Comparison of ENCODE assay signal across 7 cellular contexts in the genomic region with DNA sequence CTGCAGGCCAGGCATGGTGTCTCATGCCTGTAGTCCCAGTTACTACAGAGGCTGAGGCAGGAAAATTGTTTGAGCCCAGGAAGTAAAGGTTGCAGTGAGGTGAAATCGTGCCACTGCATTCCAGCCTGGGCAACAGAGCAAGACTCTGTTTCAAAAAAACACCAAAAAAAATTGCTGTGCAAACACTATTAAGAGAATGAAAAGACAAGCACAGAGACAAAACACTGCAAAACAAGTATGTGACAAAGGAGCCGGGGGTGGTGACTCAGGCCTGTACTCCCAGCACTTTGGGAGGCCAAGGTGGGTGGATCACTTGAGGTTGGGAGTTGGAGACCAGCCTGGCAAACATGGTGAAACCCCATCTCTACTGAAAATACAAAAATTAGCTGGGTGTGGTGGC. TPM values are rescaled to one million over a fixed set of nuclear protein-coding genes. Genes with fewer than 3 reads are reported as not detected.
A peak's percentile ranks its signal among the peaks of the same experiment; 100 is the strongest.
DNase-seq lines count a peak whose midpoint lies in the region; ATAC-seq and TF ChIP-seq lines count a peak whose summit lies in the region.
"Not testable (repeated sequence)": the region's sequence is repeated elsewhere in the genome, so short reads cannot be mapped to it uniquely, and the experiment has no call there.

No MANE protein-coding gene starts in this region.

- not testable (repeated sequence) for H3K4me3 Mint-ChIP-seq in HFFc6; activated CD8-positive, alpha-beta T cell treated with anti-CD3 and anti-CD28 coated beads for 36 hours; chondrocyte (ENCODE audit: unreplicated experiment); osteocyte (ENCODE audit: unreplicated experiment)

- H3K9me3 ChIP-seq in SJSA1 (replicated peaks): not testable (repeated sequence)

- not testable (repeated sequence) for H3K4me3 ChIP-seq in SJSA1

- not testable (repeated sequence) for TF ChIP-seq CTCF in HFFc6 (IDR thresholded peaks at IDR 0.05); activated CD8-positive, alpha-beta T cell treated with anti-CD3 and anti-CD28 coated beads for 36 hours (IDR thresholded peaks at IDR 0.05); chondrocyte (IDR thresholded peaks at IDR 0.05); foreskin keratinocyte (conservative IDR thresholded peaks at IDR 0.05); osteocyte (IDR thresholded peaks at IDR 0.05)

- H3K27me3 Mint-ChIP-seq in HFFc6 (ENCODE audit: insufficient read depth); activated CD8-positive, alpha-beta T cell treated with anti-CD3 and anti-CD28 coated beads for 36 hours; chondrocyte (ENCODE audit: low read depth); osteocyte (ENCODE audit: unreplicated experiment): not testable (repeated sequence)

- ATAC-seq in activated CD8-positive, alpha-beta T cell treated with anti-CD3 and anti-CD28 coated beads for 36 hours: not testable (repeated sequence)
- ATAC-seq in foreskin keratinocyte: peak; percentile 58

- DNase-seq in Daoy (ENCODE audit: low read depth) (peak; percentile 18), SJSA1 (ENCODE audit: low read depth in 1 of 2, low spot score in 2 of 2) (peak; percentile 32 to 65)
- not testable (repeated sequence) for DNase-seq in HFFc6; chondrocyte (ENCODE audit: low spot score); foreskin keratinocyte; osteocyte (ENCODE audit: extremely low spot score, unreplicated experiment)
- DNase-seq in activated CD8-positive, alpha-beta T cell treated with anti-CD3 and anti-CD28 coated beads for 36 hours: peak; percentile 22

- not testable (repeated sequence) for H3K36me3 ChIP-seq in SJSA1

- H3K27me3 ChIP-seq in SJSA1 (replicated peaks); foreskin keratinocyte: not testable (repeated sequence)

- CTCF ChIA-PET in activated CD8-positive, alpha-beta T cell treated with anti-CD3 and anti-CD28 coated beads for 36 hours (lab: Charles Lee): interaction anchor here (1.1 kb wide), 1 partner anchor 46 kb away, joined by 3 read pairs; no protein-coding TSS in a partner anchor

- not testable (repeated sequence) for H3K9me3 Mint-ChIP-seq in HFFc6; activated CD8-positive, alpha-beta T cell treated with anti-CD3 and anti-CD28 coated beads for 36 hours; chondrocyte (ENCODE audit: low read depth); osteocyte (ENCODE audit: unreplicated experiment)

- not testable (repeated sequence) for H3K27ac ChIP-seq in SJSA1, foreskin keratinocyte

- H3K4me1 Mint-ChIP-seq in HFFc6 (ENCODE audit: low read depth): peaks cover 35% of the 10 kb centered on the region
- peaks cover 35% of the 10 kb centered on the region for H3K4me1 Mint-ChIP-seq in activated CD8-positive, alpha-beta T cell treated with anti-CD3 and anti-CD28 coated beads for 36 hours (ENCODE audit: low read depth)
- peaks cover 45% of the 10 kb centered on the region for H3K4me1 Mint-ChIP-seq in chondrocyte (ENCODE audit: low read depth)
- peaks cover 31% of the 10 kb centered on the region for H3K4me1 Mint-ChIP-seq in osteocyte (ENCODE audit: unreplicated experiment)

- H3K4me1 ChIP-seq in SJSA1 (replicated peaks); foreskin keratinocyte: not testable (repeated sequence)

- H3K36me3 Mint-ChIP-seq in HFFc6 (ENCODE audit: low read depth) (peaks cover 13% of the 10 kb centered on the region), osteocyte (ENCODE audit: unreplicated experiment) (peaks cover 12% of the 10 kb centered on the region)
- peaks cover 11% of the 10 kb centered on the region for H3K36me3 Mint-ChIP-seq in activated CD8-positive, alpha-beta T cell treated with anti-CD3 and anti-CD28 coated beads for 36 hours (ENCODE audit: low read depth)
- H3K36me3 Mint-ChIP-seq in chondrocyte (ENCODE audit: low read depth): not testable (repeated sequence)

- intact Hi-C loops in activated CD8-positive, alpha-beta T cell treated with anti-CD3 and anti-CD28 coated beads for 36 hours (cut with micrococcal nuclease): not testable (repeated sequence)

- H3K27ac Mint-ChIP-seq in HFFc6 (peak overlapping the region; percentile 61), chondrocyte (ENCODE audit: unreplicated experiment) (peak overlapping the region; percentile 66), osteocyte (ENCODE audit: unreplicated experiment) (peak overlapping the region; percentile 50)
- H3K27ac Mint-ChIP-seq in activated CD8-positive, alpha-beta T cell treated with anti-CD3 and anti-CD28 coated beads for 36 hours: not testable (repeated sequence)

- POLR2A ChIA-PET in activated CD8-positive, alpha-beta T cell treated with anti-CD3 and anti-CD28 coated beads for 36 hours (lab: Charles Lee): not testable (repeated sequence)

RNA-seq across cellular contexts. Expression of gene CFDP1, which starts 6.8 kb away (rescaled TPM):
- 40.6 and 41.9 TPM in 2 replicates for total RNA-seq in Daoy (2014; rRNA removed; shearing (Covaris generic))
- total RNA-seq in HFFc6 (2021; fragmentation: NEBNext Ultra II Directional; extraction: Animal tissue kit (Norgen Biotek cat#: 25700)): 10 to 100 TPM; 33.0 to 43.1 (median 37.6) TPM
- 90.3 and 114 TPM in 2 replicates for total RNA-seq in SJSA1 (2014; rRNA removed; shearing (Covaris generic))
- 10 to 100 TPM; 34.7 to 39.9 TPM for total RNA-seq in activated CD8-positive, alpha-beta T cell treated with anti-CD3 and anti-CD28 coated beads for 36 hours
- total RNA-seq in chondrocyte: 45.3 to 48.9 TPM (median 46.1 TPM) in 3 replicates
- total RNA-seq in foreskin keratinocyte: 47.3 and 52.5 TPM in 2 replicates
- polyA plus RNA-seq in foreskin keratinocyte: 50.5 and 55.2 TPM in 2 replicates
- total RNA-seq in osteocyte: 62.4 and 65.6 TPM in 2 replicates

RNA-seq across cellular contexts. Expression of gene TMEM170A, which starts 38.0 kb away (rescaled TPM):
- 13.1 and 29.1 TPM in 2 replicates for total RNA-seq in Daoy (2014; rRNA removed; shearing (Covaris generic))
- total RNA-seq in HFFc6 (2021; fragmentation: NEBNext Ultra II Directional; extraction: Animal tissue kit (Norgen Biotek cat#: 25700)): 10 to 100 TPM in 4 of 6 experiments, 1 to 10 TPM in 2; 8.2 to 11.7 (median 10.6) TPM
- 17.7 and 23.7 TPM in 2 replicates for total RNA-seq in SJSA1 (2014; rRNA removed; shearing (Covaris generic))
- total RNA-seq in activated CD8-positive, alpha-beta T cell treated with anti-CD3 and anti-CD28 coated beads for 36 hours: 10 to 100 TPM; 25.1 to 27.1 TPM
- total RNA-seq in chondrocyte (12.7 to 14.5 TPM (median 13.4 TPM) in 3 replicates), foreskin keratinocyte (14.5 and 18.0 TPM in 2 replicates), osteocyte (13.9 and 15.2 TPM in 2 replicates)
- polyA plus RNA-seq in foreskin keratinocyte: 7.4 and 8.6 TPM in 2 replicates
